18 cellular contexts compared by ENCODE assay signal in genomic region chr15:58257776-58258325, GRCh38.
DNase-seq lines count a peak whose midpoint lies in the region; ATAC-seq and TF ChIP-seq lines count a peak whose summit lies in the region.
"Had no signal": no experiment of that assay in that cellular context is flagged by ENCODE, and none has a peak within 500 bp of the region (broad histone marks: within the 10 kb centered on the region; RNA-seq: fewer than 3 reads in every experiment).

No MANE protein-coding gene starts in this region.

- DNase-seq in DMS79 treated with DMSO at 0.1 percent for 48 hours (lab: John Stamatoyannopoulos, UW) (peak; percentile 38), DMS79 (lab: John Stamatoyannopoulos, UW) (no peak), left ventricle myocardium inferior (no peak), left cardiac atrium (no peak), epithelial cell of prostate (ENCODE audit: low read depth, low spot score) (no peak), OCI-M1 (lab: John Stamatoyannopoulos, UW) (no peak), Kasumi-1 (lab: John Stamatoyannopoulos, UW) (no peak)
- DNase-seq: 8988T; BE2C; Calu3; CD4-positive, alpha-beta T cell; DND-41; KG1; NCI-H1092; Peyer's patch had no signal

- H3K36me3 ChIP-seq in left ventricle myocardium inferior, result no peaks in the 10 kb centered on the region
- no peaks in the 10 kb centered on the region for H3K36me3 ChIP-seq in skeletal muscle tissue (ENCODE audit: control insufficient read depth in 3 of 3, insufficient read depth in 3 of 3, low read length in 3 of 3)
- H3K36me3 ChIP-seq: BE2C, Peyer's patch had no signal

- peaks cover 13% of the 10 kb centered on the region for H3K9me3 ChIP-seq in left ventricle myocardium inferior (replicated peaks)
- H3K9me3 ChIP-seq in skeletal muscle tissue (ENCODE audit: control insufficient read depth in 3 of 3, low read length in 3 of 3), result peaks cover 0 to 5% (median 0%) of the 10 kb centered on the region in 3 donors
- H3K9me3 ChIP-seq: BE2C, Peyer's patch had no signal

- no peak for ATAC-seq in left cardiac atrium
- ATAC-seq: GM12878, Right ventricle myocardium inferior had no signal

- intact Hi-C loops in left ventricle myocardium inferior (cut with micrococcal nuclease), result no loop called here
- intact Hi-C loops in left cardiac atrium (cut with DNase I), result no loop called here

- H3K27me3 ChIP-seq in left ventricle myocardium inferior (ENCODE audit: low read depth) (no peaks in the 10 kb centered on the region), skeletal muscle tissue (ENCODE audit: control insufficient read depth in 3 of 3, insufficient read depth in 3 of 3, low read length in 3 of 3) (no peaks in the 10 kb centered on the region)
- H3K27me3 ChIP-seq: BE2C, Peyer's patch had no signal

- no peak overlapping the region for H3K4me3 ChIP-seq in left ventricle myocardium inferior
- peak overlapping the region in 1 of 3 donors; percentile 6 for H3K4me3 ChIP-seq in skeletal muscle tissue (ENCODE audit: low read length in 3 of 3)
- H3K4me3 ChIP-seq: GM12878, Peyer's patch had no signal

- peaks cover 17% of the 10 kb centered on the region for H3K4me1 ChIP-seq in left ventricle myocardium inferior
- peaks cover 12 to 36% (median 36%) of the 10 kb centered on the region in 3 donors for H3K4me1 ChIP-seq in skeletal muscle tissue (ENCODE audit: control insufficient read depth in 3 of 3, insufficient read depth in 3 of 3, low read length in 3 of 3)
- H3K4me1 ChIP-seq: Peyer's patch had no signal

- H3K9ac ChIP-seq in skeletal muscle tissue (ENCODE audit: low read depth in 1 of 3, low read length in 3 of 3), result no peak overlapping the region

- H3K27ac ChIP-seq in left ventricle myocardium inferior (replicated peaks) (peak overlapping the region; percentile 4), epithelial cell of prostate (peak overlapping the region; percentile 84), skeletal muscle tissue (ENCODE audit: low read depth, low read length) (peak overlapping the region; percentile 40)
- H3K27ac ChIP-seq: Peyer's patch had no signal

- TF ChIP-seq CTCF in left ventricle myocardium inferior (IDR thresholded peaks at IDR 0.05; ENCODE audit: borderline replicate concordance), result no peak

Comparison
In these comparisons a context has a peak if more than half of its experiments do, and no peak if none do; other contexts are left out.
1. H3K27ac ChIP-seq: peak in every context shown above with its lines; median percentile 84 in epithelial cell of prostate; 40 in skeletal muscle tissue; 4 in left ventricle myocardium inferior.